In genomic region chr14:55673048-55673447, GRCh38 we compare ENCODE assay signal across 20 cellular contexts.
"Had no signal": no experiment of that assay in that cellular context is flagged by ENCODE, and none has a peak within 500 bp of the region (broad histone marks: within the 10 kb centered on the region; RNA-seq: fewer than 3 reads in every experiment).

No MANE protein-coding gene starts in this region.

- H3K4me3 Mint-ChIP-seq: naive thymus-derived CD4-positive, alpha-beta T cell; nephron progenitor cell had no signal

- H3K27me3 Mint-ChIP-seq: naive thymus-derived CD4-positive, alpha-beta T cell had no signal

- H3K4me1 ChIP-seq: left lung, parathyroid adenoma, sigmoid colon, testis, tibial nerve, upper lobe of right lung, vagina had no signal

- H3K9me3 Mint-ChIP-seq: naive thymus-derived CD4-positive, alpha-beta T cell had no signal

- H3K4me1 Mint-ChIP-seq: nephron progenitor cell had no signal

- ATAC-seq: left lung; naive thymus-derived CD4-positive, alpha-beta T cell; upper lobe of right lung had no signal

- H3K9me3 ChIP-seq: left lung, sigmoid colon, testis, tibial nerve, upper lobe of right lung, vagina had no signal

- H3K27me3 ChIP-seq: dorsolateral prefrontal cortex, left lung, sigmoid colon, testis, tibial nerve, upper lobe of right lung, vagina had no signal

- H3K27ac ChIP-seq: dorsolateral prefrontal cortex, left lung, parathyroid adenoma, sigmoid colon, testis, tibial nerve, upper lobe of right lung, vagina had no signal

- H3K4me3 ChIP-seq: dorsolateral prefrontal cortex, left lung, lung, sigmoid colon, testis, tibial nerve, upper lobe of right lung, vagina had no signal

- DNase-seq: cortex of kidney; dorsolateral prefrontal cortex; effector CD8-positive, alpha-beta T cell; foreskin melanocyte; left lung; mesenchymal stem cell; midbrain; naive thymus-derived CD4-positive, alpha-beta T cell; nephron progenitor cell; sigmoid colon; small intestine; stimulated activated CD4-positive, alpha-beta T cell treated with anti-CD3 and anti-CD28 coated beads, Interleukin-12 subunit alpha, Interleukin-12 subunit beta, amount 100 ng/mL, for 4 hours; stimulated activated CD4-positive, alpha-beta T cell treated with anti-CD3 and anti-CD28 coated beads, Interleukin-2, amount 100 ng/mL, for 48 hours; stimulated activated naive CD4-positive, alpha-beta T cell treated with Interleukin-2 at 50 U/mL for 16 hours; testis; upper lobe of right lung had no signal
